8 cellular contexts compared by ENCODE assay signal in the genomic region with DNA sequence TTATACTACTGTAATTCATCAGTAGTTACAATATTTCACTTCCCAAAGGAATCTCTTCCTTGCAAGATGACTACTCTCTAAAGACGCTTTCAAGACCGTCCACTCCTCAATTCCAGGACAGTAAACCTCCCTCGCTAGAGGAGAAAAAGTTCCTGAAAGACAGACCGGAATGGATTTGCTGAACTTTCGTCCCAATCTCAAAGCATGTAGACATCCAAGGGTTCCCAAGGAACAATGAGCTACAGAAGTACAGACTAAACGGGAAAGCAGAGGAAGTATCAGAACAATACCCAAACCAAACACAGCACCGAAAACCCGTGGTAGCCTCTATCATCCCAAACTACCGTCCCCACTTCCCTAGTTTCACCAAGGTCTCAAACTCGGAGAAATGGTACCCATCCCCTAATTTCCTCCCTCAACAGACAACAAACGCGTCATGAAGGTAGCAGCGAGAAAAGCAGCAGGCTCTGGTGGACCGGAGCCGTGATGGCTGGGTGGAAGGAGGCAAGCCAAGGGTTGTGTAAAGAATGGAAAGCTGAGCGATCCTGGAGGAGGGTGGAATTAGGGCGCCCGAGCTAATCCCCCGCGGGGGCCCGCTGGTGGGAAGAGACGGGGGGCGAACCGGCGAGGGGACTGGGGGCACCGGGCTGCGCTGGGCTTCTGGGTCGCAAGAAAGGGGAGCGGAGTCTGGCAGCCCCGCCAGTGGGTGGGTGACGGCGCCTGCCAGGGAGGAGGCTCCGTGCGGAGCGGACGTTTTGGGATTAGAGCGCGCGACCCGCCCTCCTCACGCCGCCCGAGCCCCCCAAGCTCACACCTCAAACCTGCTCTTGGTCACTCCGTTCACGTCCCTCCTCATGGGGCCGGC. TPM values are rescaled to one million over a fixed set of nuclear protein-coding genes. Genes with fewer than 3 reads are reported as not detected.
DNase-seq lines count a peak whose midpoint lies in the region; ATAC-seq and TF ChIP-seq lines count a peak whose summit lies in the region.

No MANE protein-coding gene starts in this region.

- no peaks in the 10 kb centered on the region for H3K9me3 ChIP-seq in mesodermal cell (ENCODE audit: control insufficient read depth, low read length)
- no peaks in the 10 kb centered on the region for H3K9me3 ChIP-seq in thoracic aorta

- H3K27ac ChIP-seq in mesodermal cell (ENCODE audit: low read depth, low read length, severe bottlenecking) (peak overlapping the region; percentile 73), thoracic aorta (peak overlapping the region; percentile 81 to 91)

- H3K4me1 ChIP-seq in mesodermal cell (ENCODE audit: control insufficient read depth, insufficient read depth, low read length, poor library complexity, severe bottlenecking) (peaks cover 5% of the 10 kb centered on the region), thoracic aorta (ENCODE audit: control insufficient read depth in 1 of 2, low read depth in 2 of 2) (peaks cover 14 to 25% of the 10 kb centered on the region in 2 donors)

- peak overlapping the region; percentile 76 for H3K4me3 ChIP-seq in mesodermal cell (ENCODE audit: extremely low read depth, insufficient read depth, low read length, poor library complexity, severe bottlenecking)
- peak overlapping the region; percentile 97 for H3K4me3 ChIP-seq in thoracic aorta

- in situ Hi-C loops in Caki2 (cut with HindIII; ENCODE audit: low pct_unique_long_range_greater_than_20kb, low sequenced_read_pairs), result no loop called here

- WGBS in mesodermal cell (ENCODE audit: insufficient coverage in 2 of 2), 2 experiments, result 3 to 4% methylated on average over 32 to 34 of the region's 46 CpGs

- H3K4me1 Mint-ChIP-seq in effector memory CD8-positive, alpha-beta T cell (ENCODE audit: low read depth in 2 of 2), result peaks cover 14 to 17% of the 10 kb centered on the region in 2 donors

- peaks cover 20% of the 10 kb centered on the region for H3K36me3 Mint-ChIP-seq in effector memory CD8-positive, alpha-beta T cell (ENCODE audit: insufficient read depth)

- peak overlapping the region; percentile 93 to 96 for H3K4me3 Mint-ChIP-seq in effector memory CD8-positive, alpha-beta T cell

- H3K27ac Mint-ChIP-seq in effector memory CD8-positive, alpha-beta T cell, result peak overlapping the region; percentile 94 to 95

- H3K9me3 Mint-ChIP-seq in effector memory CD8-positive, alpha-beta T cell, result no peaks in the 10 kb centered on the region

- no peaks in the 10 kb centered on the region for H3K27me3 ChIP-seq in thoracic aorta (replicated peaks; ENCODE audit: insufficient read depth)

- H3K27me3 Mint-ChIP-seq in effector memory CD8-positive, alpha-beta T cell, result no peaks in the 10 kb centered on the region

- ATAC-seq in HG02623 (IDR thresholded peaks at IDR 0.05; ENCODE audit: unreplicated experiment) (peak; percentile 18), SK-N-SH treated with all-trans-retinoic acid at 6 μM for 48 hours (peak; percentile 12), thoracic aorta (ENCODE audit: insufficient number of reproducible peaks, low FRiP score, low read depth) (peak; percentile 11), GM21529 (IDR thresholded peaks at IDR 0.05; ENCODE audit: unreplicated experiment) (no peak), GM18502 (IDR thresholded peaks at IDR 0.05; ENCODE audit: poor library complexity, unreplicated experiment) (no peak)
- peak; percentile 2 for ATAC-seq in effector memory CD8-positive, alpha-beta T cell (replicated peaks)

- peak; percentile 24 for DNase-seq in Caki2 (ENCODE audit: low read depth)
- peak; percentile 5 to 9 (median 8) for DNase-seq in effector memory CD8-positive, alpha-beta T cell
- DNase-seq in thoracic aorta (ENCODE audit: low spot score), result no peak

- H3K36me3 ChIP-seq in mesodermal cell (ENCODE audit: control insufficient read depth, insufficient read depth, low read length) (peaks cover 7% of the 10 kb centered on the region), thoracic aorta (peaks cover under 1% of the 10 kb centered on the region)

- TF ChIP-seq CTCF in thoracic aorta (IDR thresholded peaks at IDR 0.05), result no peak

TF ChIP-seq in SK-N-SH treated with all-trans-retinoic acid at 6 μM for 48 hours, 23 proteins besides CTCF, POLR2A, EP300 and RAD21:
- TF ChIP-seq TCF4 (CRISPR knock-in tag; IDR thresholded peaks at IDR 0.05; ENCODE audit: borderline replicate concordance), result no peak
- no peak for TF ChIP-seq ESRRG (CRISPR knock-in tag; IDR thresholded peaks at IDR 0.05)
- TF ChIP-seq ARNTL (CRISPR knock-in tag; IDR thresholded peaks at IDR 0.05; ENCODE audit: borderline replicate concordance, low read depth), result no peak
- TF ChIP-seq ZC3H10 (CRISPR knock-in tag; IDR thresholded peaks at IDR 0.05), result no peak
- TF ChIP-seq ZFP30 (CRISPR knock-in tag; IDR thresholded peaks at IDR 0.05), result no peak
- TF ChIP-seq CSDC2 (CRISPR knock-in tag; IDR thresholded peaks at IDR 0.05), result no peak
- no peak for TF ChIP-seq RARB (CRISPR knock-in tag; IDR thresholded peaks at IDR 0.05)
- TF ChIP-seq, protein P1, sequence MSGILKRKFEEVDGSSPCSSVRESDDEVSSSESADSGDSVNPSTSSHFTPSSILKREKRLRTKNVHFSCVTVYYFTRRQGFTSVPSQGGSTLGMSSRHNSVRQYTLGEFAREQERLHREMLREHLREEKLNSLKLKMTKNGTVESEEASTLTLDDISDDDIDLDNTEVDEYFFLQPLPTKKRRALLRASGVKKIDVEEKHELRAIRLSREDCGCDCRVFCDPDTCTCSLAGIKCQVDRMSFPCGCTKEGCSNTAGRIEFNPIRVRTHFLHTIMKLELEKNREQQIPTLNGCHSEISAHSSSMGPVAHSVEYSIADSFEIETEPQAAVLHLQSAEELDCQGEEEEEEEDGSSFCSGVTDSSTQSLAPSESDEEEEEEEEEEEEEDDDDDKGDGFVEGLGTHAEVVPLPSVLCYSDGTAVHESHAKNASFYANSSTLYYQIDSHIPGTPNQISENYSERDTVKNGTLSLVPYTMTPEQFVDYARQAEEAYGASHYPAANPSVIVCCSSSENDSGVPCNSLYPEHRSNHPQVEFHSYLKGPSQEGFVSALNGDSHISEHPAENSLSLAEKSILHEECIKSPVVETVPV (CRISPR knock-in tag; IDR thresholded peaks at IDR 0.05), result no peak
- TF ChIP-seq, protein P2, sequence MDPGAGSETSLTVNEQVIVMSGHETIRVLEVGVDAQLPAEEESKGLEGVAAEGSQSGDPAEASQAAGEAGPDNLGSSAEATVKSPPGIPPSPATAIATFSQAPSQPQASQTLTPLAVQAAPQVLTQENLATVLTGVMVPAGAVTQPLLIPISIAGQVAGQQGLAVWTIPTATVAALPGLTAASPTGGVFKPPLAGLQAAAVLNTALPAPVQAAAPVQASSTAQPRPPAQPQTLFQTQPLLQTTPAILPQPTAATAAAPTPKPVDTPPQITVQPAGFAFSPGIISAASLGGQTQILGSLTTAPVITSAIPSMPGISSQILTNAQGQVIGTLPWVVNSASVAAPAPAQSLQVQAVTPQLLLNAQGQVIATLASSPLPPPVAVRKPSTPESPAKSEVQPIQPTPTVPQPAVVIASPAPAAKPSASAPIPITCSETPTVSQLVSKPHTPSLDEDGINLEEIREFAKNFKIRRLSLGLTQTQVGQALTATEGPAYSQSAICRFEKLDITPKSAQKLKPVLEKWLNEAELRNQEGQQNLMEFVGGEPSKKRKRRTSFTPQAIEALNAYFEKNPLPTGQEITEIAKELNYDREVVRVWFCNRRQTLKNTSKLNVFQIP (CRISPR knock-in tag; IDR thresholded peaks at IDR 0.05; ENCODE audit: borderline replicate concordance, low read depth), result no peak
- TF ChIP-seq, protein P3, sequence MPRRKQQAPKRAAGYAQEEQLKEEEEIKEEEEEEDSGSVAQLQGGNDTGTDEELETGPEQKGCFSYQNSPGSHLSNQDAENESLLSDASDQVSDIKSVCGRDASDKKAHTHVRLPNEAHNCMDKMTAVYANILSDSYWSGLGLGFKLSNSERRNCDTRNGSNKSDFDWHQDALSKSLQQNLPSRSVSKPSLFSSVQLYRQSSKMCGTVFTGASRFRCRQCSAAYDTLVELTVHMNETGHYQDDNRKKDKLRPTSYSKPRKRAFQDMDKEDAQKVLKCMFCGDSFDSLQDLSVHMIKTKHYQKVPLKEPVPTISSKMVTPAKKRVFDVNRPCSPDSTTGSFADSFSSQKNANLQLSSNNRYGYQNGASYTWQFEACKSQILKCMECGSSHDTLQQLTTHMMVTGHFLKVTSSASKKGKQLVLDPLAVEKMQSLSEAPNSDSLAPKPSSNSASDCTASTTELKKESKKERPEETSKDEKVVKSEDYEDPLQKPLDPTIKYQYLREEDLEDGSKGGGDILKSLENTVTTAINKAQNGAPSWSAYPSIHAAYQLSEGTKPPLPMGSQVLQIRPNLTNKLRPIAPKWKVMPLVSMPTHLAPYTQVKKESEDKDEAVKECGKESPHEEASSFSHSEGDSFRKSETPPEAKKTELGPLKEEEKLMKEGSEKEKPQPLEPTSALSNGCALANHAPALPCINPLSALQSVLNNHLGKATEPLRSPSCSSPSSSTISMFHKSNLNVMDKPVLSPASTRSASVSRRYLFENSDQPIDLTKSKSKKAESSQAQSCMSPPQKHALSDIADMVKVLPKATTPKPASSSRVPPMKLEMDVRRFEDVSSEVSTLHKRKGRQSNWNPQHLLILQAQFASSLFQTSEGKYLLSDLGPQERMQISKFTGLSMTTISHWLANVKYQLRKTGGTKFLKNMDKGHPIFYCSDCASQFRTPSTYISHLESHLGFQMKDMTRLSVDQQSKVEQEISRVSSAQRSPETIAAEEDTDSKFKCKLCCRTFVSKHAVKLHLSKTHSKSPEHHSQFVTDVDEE (CRISPR knock-in tag; IDR thresholded peaks at IDR 0.05), result no peak
- no peak for TF ChIP-seq ISL1 (CRISPR knock-in tag; IDR thresholded peaks at IDR 0.05)
TF ChIP-seq in SK-N-SH treated with all-trans-retinoic acid at 6 μM for 48 hours: peak in this region for 0.

RNA-seq across cellular contexts. Expression of a gene that starts 0.6 kb away (rescaled TPM):
- 3.8 and 9.2 TPM in 2 replicates for total RNA-seq in Caki2 (2014; rRNA removed; shearing (Covaris generic); ENCODE audit: low replicate concordance)
- 13.0 TPM for polyA plus RNA-seq in mesodermal cell (2013, experiment 1 of 2)
- polyA plus RNA-seq in mesodermal cell (2013, experiment 2 of 2), result 11.6 TPM
- total RNA-seq in thoracic aorta, result 10 to 100 TPM; 30.8 to 45.2 TPM

RNA-seq across cellular contexts. Expression of a gene that starts 50.3 kb away (rescaled TPM):
- 10.0 and 29.8 TPM in 2 replicates for total RNA-seq in Caki2 (2014; rRNA removed; shearing (Covaris generic); ENCODE audit: low replicate concordance)
- polyA plus RNA-seq in mesodermal cell (2013, experiment 1 of 2), result 34.4 TPM
- polyA plus RNA-seq in mesodermal cell (2013, experiment 2 of 2), result 31.7 TPM
- 10 to 100 TPM; 18.1 to 29.0 TPM for total RNA-seq in thoracic aorta

Comparison
In these comparisons a context has a peak if more than half of its experiments do, and no peak if none do; other contexts are left out.
1. ATAC-seq: peak in HG02623 (single experiment), SK-N-SH treated with all-trans-retinoic acid at 6 μM for 48 hours (single experiment), effector memory CD8-positive, alpha-beta T cell (single experiment) and thoracic aorta (single experiment); none in GM21529 (single experiment) and GM18502 (single experiment).